In the genomic region with DNA sequence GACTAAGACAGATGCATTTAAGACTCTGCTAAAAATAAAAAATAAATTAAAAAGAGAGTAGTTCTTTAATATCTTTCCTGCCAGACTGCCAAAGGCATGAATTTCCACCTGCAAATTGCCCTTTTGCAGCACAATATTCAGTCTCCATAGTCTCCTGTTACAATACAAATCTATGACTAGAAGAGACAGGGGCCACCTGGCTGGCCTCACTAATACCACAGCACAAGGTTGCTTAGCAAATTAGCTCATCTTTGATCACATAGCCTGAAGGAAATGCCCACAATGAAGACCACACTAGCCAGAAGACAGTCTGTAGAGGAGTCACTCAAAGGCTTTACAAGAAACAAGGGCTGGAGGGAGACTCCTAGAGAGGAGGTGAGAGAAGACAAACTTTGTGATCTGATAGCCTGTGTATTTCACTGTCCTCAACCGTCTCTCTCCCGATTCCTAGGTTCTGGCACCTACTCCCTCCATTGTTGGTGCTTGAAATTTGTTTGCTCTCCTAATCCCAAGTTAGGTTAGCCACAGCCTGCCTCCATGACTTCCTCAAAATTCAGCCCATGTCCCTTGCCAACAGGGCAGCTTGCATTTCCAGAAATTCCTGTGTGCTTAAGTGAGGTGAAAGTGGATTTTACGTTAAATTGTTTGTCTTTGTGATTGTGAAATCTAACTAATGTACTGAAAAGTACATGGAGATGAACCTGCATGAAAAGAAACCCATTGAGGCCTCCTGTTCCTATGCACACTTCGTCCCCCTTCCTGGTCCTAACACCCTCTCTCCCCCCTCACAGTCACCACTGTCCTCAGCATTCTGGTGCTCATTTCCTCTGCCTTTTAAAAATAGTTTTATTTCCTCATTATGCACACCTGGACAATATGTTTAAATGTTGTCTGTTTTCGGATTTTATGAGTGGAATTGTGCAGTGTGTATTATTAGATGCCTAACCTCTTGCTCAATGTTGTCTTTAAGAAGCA, we compare ENCODE assay signal across 24 cellular contexts.
DNase-seq lines count a peak whose midpoint lies in the region; ATAC-seq and TF ChIP-seq lines count a peak whose summit lies in the region.
"Had no signal": no experiment of that assay in that cellular context is flagged by ENCODE, and none has a peak within 500 bp of the region (broad histone marks: within the 10 kb centered on the region; RNA-seq: fewer than 3 reads in every experiment).

No MANE protein-coding gene starts in this region.

- H3K9me2 ChIP-seq in PC-9 (ENCODE audit: insufficient read depth): no peaks in the 10 kb centered on the region

- CTCF ChIA-PET in PC-9 (lab: Charles Lee): no interaction called here

- H3K4me1 ChIP-seq in DND-41 (ENCODE audit: insufficient read depth, low read length) (no peaks in the 10 kb centered on the region), PC-9 (replicated peaks; ENCODE audit: insufficient read depth) (0 out of 2 replicates have a peak, but pooled peaks cover 9% of the 10 kb centered on the region), mucosa of descending colon (ENCODE audit: low read depth) (peaks cover 5% of the 10 kb centered on the region)

- BruUV-seq in PC-9 (replicated peaks; lab: Mats Ljungman, UMichigan): no TSS peak

- DNase-seq in DND-41 (no peak), PC-9 (no peak), mucosa of descending colon (no peak), cortex of kidney (lab: John Stamatoyannopoulos, UW) (no peak), T1000 (lab: John Stamatoyannopoulos, UW) (no peak)
- DNase-seq: activated CD4-positive, alpha-beta T cell treated with anti-CD3 and anti-CD28 coated beads, Interleukin-2, amount 10 ng/mL, durations not matched to agents 24 days and 14 days; activated effector memory CD4-positive, alpha-beta T cell treated with anti-CD3 and anti-CD28 coated beads, Interleukin-2, amount 50 U/mL, for 16 hours; activated T-cell treated with anti-CD3 and anti-CD28 coated beads, Interleukin-2, amount 50 U/mL, for 1 hour; C1 segment of cervical spinal cord; Calu3; hypothalamus; IMR-90; left cardiac atrium; naive thymus-derived CD4-positive, alpha-beta T cell; NCI-H1092 treated with DMSO at 0.1 percent for 48 hours; NCI-H2081; NCI-H2227 treated with DMSO at 0.1 percent for 48 hours; NCI-H69; stimulated activated CD4-positive, alpha-beta T cell treated with anti-CD3 and anti-CD28 coated beads, Interleukin-4, amount 100 ng/mL, for 1 hour; T-helper 9 cell had no signal

- intact Hi-C loops in PC-9 (cut with micrococcal nuclease; ENCODE audit: unreplicated experiment) (no loop called here), mucosa of descending colon (cut with DNase I, micrococcal nuclease) (no loop called here)

- H3K9me3 ChIP-seq in DND-41 (ENCODE audit: insufficient read depth, low read length, severe bottlenecking) (peaks cover 2% of the 10 kb centered on the region), PC-9 (ENCODE audit: insufficient read depth, low read depth) (no peaks in the 10 kb centered on the region), mucosa of descending colon (no peaks in the 10 kb centered on the region)

- H3K27me3 ChIP-seq in DND-41 (ENCODE audit: insufficient read depth, low read length, poor library complexity) (no peaks in the 10 kb centered on the region), PC-9 (ENCODE audit: insufficient read depth, low read depth) (no peaks in the 10 kb centered on the region)

- ATAC-seq in DND-41 (ENCODE audit: insufficient read depth, low read depth): peak; percentile 55; the same call in 2 of the 3 replicates
- peak; percentile 82 for ATAC-seq in esophagus mucosa
- peak; percentile 53 for ATAC-seq in mucosa of descending colon
- ATAC-seq in HG02759 (IDR thresholded peaks at IDR 0.05; ENCODE audit: unreplicated experiment): no peak
- ATAC-seq: left cardiac atrium; naive thymus-derived CD4-positive, alpha-beta T cell; sciatic nerve; WTC11 had no signal

- H3K4me2 ChIP-seq in DND-41 (ENCODE audit: insufficient read depth, low read length) (no peak overlapping the region), PC-9 (0 out of 2 replicates have a peak overlapping the region, but pooled peaks have one; percentile 3)

- H3K36me3 ChIP-seq in DND-41 (ENCODE audit: insufficient read depth, low read length): no peaks in the 10 kb centered on the region
- no peaks in the 10 kb centered on the region for H3K36me3 ChIP-seq in PC-9 (ENCODE audit: low read depth)
- no peaks in the 10 kb centered on the region for H3K36me3 ChIP-seq in mucosa of descending colon (ENCODE audit: low read depth)

- H2AFZ ChIP-seq in DND-41 (ENCODE audit: low read depth, low read length) (peak overlapping the region; percentile 37; the same call in 1 of the 2 replicates), PC-9 (no peak overlapping the region)

- POLR2A ChIA-PET in PC-9 (lab: Charles Lee; ENCODE audit: unreplicated experiment): no interaction called here

- H3K79me2 ChIP-seq in DND-41 (ENCODE audit: insufficient read depth, low read length): no peaks in the 10 kb centered on the region
- no peaks in the 10 kb centered on the region for H3K79me2 ChIP-seq in PC-9 (ENCODE audit: low read depth)

- no peak overlapping the region for H3K27ac ChIP-seq in DND-41 (ENCODE audit: low read length)
- no peak overlapping the region for H3K27ac ChIP-seq in PC-9

- H4K20me1 ChIP-seq in DND-41 (ENCODE audit: insufficient read depth, low read length) (no peaks in the 10 kb centered on the region), PC-9 (ENCODE audit: insufficient read depth) (no peaks in the 10 kb centered on the region)

- TF ChIP-seq CTCF in DND-41 (IDR thresholded peaks at IDR 0.05; ENCODE audit: borderline replicate concordance, extremely low read depth, low read length, poor library complexity, severe bottlenecking) (no peak), PC-9 (conservative IDR thresholded peaks at IDR 0.05) (no peak), mucosa of descending colon (IDR thresholded peaks at IDR 0.05) (no peak)

- no peaks in the 10 kb centered on the region for H3F3A ChIP-seq in PC-9 (ENCODE audit: insufficient read depth, low read depth)

- H3K4me3 ChIP-seq in DND-41 (ENCODE audit: low read depth in 1 of 2, low read length in 2 of 2) (no peak overlapping the region), PC-9 (no peak overlapping the region), mucosa of descending colon (no peak overlapping the region)

- H3K9ac ChIP-seq in DND-41 (ENCODE audit: low read depth, low read length): no peak overlapping the region
